ENCODE assay signal across 8 cellular contexts in the genomic region with DNA sequence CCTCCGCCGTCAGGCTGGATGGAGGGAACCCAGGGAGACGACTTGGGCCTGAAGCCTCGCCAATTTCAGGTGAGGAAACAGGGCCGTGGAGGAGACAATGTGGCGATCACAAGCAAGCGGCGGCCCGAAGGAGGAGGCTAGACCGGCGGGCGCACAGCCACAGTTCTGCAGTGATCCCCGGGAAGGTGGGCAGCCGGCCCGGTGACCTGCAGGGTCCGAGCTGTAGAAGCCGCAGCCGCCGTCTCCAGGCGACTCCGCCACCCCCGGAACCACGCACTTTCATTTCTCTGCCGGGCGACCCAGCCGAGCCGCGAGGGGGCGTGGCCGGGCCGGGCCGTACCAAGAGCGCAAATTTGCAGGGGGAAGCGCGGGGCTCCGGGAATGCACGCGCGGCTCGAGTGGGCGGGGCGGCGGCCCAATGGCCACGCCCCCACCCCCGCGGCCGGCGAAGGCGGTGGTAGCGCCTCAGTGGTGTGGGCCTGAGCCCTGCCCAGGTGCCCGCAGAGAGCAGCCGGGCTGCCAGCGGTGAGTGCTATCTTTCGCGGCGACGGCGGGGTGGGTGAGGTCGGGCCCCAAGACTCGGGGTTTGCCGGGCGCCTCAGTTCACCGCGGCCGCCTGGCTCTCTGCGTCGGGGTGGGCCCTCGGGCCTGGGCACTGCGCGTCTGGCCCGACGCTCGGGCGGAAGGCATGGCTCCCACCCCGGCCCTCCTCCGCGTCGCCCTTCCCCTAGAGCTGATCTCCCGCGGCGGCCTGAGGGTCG. TPM values are rescaled to one million over a fixed set of nuclear protein-coding genes. Genes with fewer than 3 reads are reported as not detected.
DNase-seq lines count a peak whose midpoint lies in the region; ATAC-seq, FAIRE-seq and TF ChIP-seq lines count a peak whose summit lies in the region.

Gene POR (plus strand): TSS at position 501 of the 761 bp plus-strand sequence. CDS start 38,847 bp downstream, outside the sequence.

- H3K9me3 Mint-ChIP-seq in T-cell = no peaks in the 10 kb centered on the region
- no peaks in the 10 kb centered on the region for H3K9me3 Mint-ChIP-seq in type B pancreatic cell

- peak within 1 kb of the TSS; percentile 90 to 93 (median 90) for H3K4me3 Mint-ChIP-seq in T-cell
- peak within 1 kb of the TSS; percentile 95 for H3K4me3 Mint-ChIP-seq in type B pancreatic cell

- peak; percentile 100 for TF ChIP-seq POLR2A in GM12892 (IDR thresholded peaks at IDR 0.05; ENCODE audit: low read depth, low read length)

- FAIRE-seq in GM12892 (lab: Jason Lieb, UNC) = peak; percentile 84

- peak; percentile 95 for ATAC-seq in HG02798 (IDR thresholded peaks at IDR 0.05; ENCODE audit: poor library complexity, unreplicated experiment)
- peak; percentile 92 to 96 (median 95) for ATAC-seq in T-cell (replicated peaks in 1 of 4)

- intact Hi-C loops in cardiac septum (cut with DNase I) = loop anchor here (2.0 to 5.0 kb wide), 2 partner anchors 36 to 52 kb away; partner anchors contain the start of gene RHBDD2
- intact Hi-C loops in posterior cingulate gyrus (cut with DNase I) = loop anchor here (2.0 to 5.0 kb wide), 2 partner anchors 36 to 77 kb away; partner anchors contain the start of genes RHBDD2 and TMEM120A

- H3K36me3 Mint-ChIP-seq in T-cell (no peaks in the 10 kb centered on the region), type B pancreatic cell (peaks cover 3% of the 10 kb centered on the region)

- H3K4me1 Mint-ChIP-seq in T-cell = peaks cover 30 to 40% (median 36%) of the 10 kb centered on the region in 3 donors
- H3K4me1 Mint-ChIP-seq in type B pancreatic cell (ENCODE audit: unreplicated experiment) = peaks cover 20% of the 10 kb centered on the region

- POLR2A ChIA-PET in T-cell (lab: Charles Lee) = interaction anchor here (0.6 to 1.8 kb wide), 8 partner anchors 14 to 479 kb away, joined by 3 to 8 read pairs (median 3); partner anchors contain the start of genes HIP1 (in 1 of the 2) and RHBDD2 (in 1 of the 2)

- DNase-seq in GM12892 (ENCODE audit: insufficient read length) = peak; percentile 91
- DNase-seq in NCI-H1436 (lab: John Stamatoyannopoulos, UW) = peak; percentile 88
- peak; percentile 89 to 99 (median 95) for DNase-seq in T-cell
- DNase-seq in cardiac septum (ENCODE audit: low spot score) = peak; percentile 99
- DNase-seq in posterior cingulate gyrus = peak; percentile 94 to 100 (median 97)
- DNase-seq in type B pancreatic cell (ENCODE audit: extremely low spot score, unreplicated experiment) = peak; percentile 98

- no peak for TF ChIP-seq CTCF in type B pancreatic cell (conservative IDR thresholded peaks at IDR 0.05)

- H3K27me3 Mint-ChIP-seq in T-cell (no peaks in the 10 kb centered on the region), type B pancreatic cell (no peaks in the 10 kb centered on the region)

- WGBS in adipose tissue, 3 donors = 0% methylated on average over 75 to 82 of the region's 82 CpGs

- no peak within 1 kb of the TSS for H3K27ac ChIP-seq in adipose tissue (ENCODE audit: low read depth, low read length)

- CTCF ChIA-PET in T-cell (lab: Charles Lee) = interaction anchor here (0.5 to 1.1 kb wide), 5 partner anchors 36 to 347 kb away, joined by 3 to 4 read pairs (median 3); no protein-coding TSS in a partner anchor

- H3K27ac Mint-ChIP-seq in T-cell (peak within 1 kb of the TSS; percentile 97 to 98), type B pancreatic cell (peak within 1 kb of the TSS; percentile 88)

RNA-seq across cellular contexts. Expression of gene POR, which starts in this region (rescaled TPM):
- 24.5 TPM for polyA plus RNA-seq in GM12892 (2012; ENCODE audit: missing spikeins)
- 10 to 100 TPM; 41.1 to 83.3 (median 58.8) TPM for total RNA-seq in T-cell
- 100 to 1,000 TPM in 1 of 3 donors, 10 to 100 TPM in 2; 59.6 to 250 (median 70.1) TPM for polyA plus RNA-seq in adipose tissue
- 39.7 TPM for total RNA-seq in cardiac septum
- 122 and 153 TPM in 2 replicates for total RNA-seq in type B pancreatic cell (ENCODE audit: low replicate concordance)
